In genomic region chr3:141449424-141449823, GRCh38 we compare ENCODE assay signal across 1 cellular context.
TF ChIP-seq lines count a peak whose summit lies in the region.

No MANE protein-coding gene starts in this region.

TF ChIP-seq in GM12891, 5 proteins besides CTCF, POLR2A, EP300 and RAD21:
- TF ChIP-seq POLR2AphosphoS5 (IDR thresholded peaks at IDR 0.05; ENCODE audit: low read depth, low read length) (no peak), SPI1 (IDR thresholded peaks at IDR 0.05; ENCODE audit: low read depth, low read length) (no peak), POU2F2 (IDR thresholded peaks at IDR 0.05; ENCODE audit: low read depth, low read length) (no peak), TAF1 (IDR thresholded peaks at IDR 0.05; ENCODE audit: low read depth, low read length) (no peak), PAX5 (IDR thresholded peaks at IDR 0.05; ENCODE audit: insufficient read depth, low read length, severe bottlenecking) (no peak)
